36 cellular contexts compared by ENCODE assay signal in genomic region chr12:104257913-104258472, GRCh38.
"Had no signal": no experiment of that assay in that cellular context is flagged by ENCODE, and none has a peak within 500 bp of the region (broad histone marks: within the 10 kb centered on the region; RNA-seq: fewer than 3 reads in every experiment).

No MANE protein-coding gene starts in this region.

- H3K27me3 Mint-ChIP-seq: activated CD4-positive, alpha-beta T cell treated with anti-CD3 and anti-CD28 coated beads for 36 hours; activated CD8-positive, alpha-beta T cell treated with anti-CD3 and anti-CD28 coated beads for 36 hours; activated naive CD4-positive, alpha-beta T cell treated with anti-CD3 and anti-CD28 coated beads, Interleukin-2, amount 50 U/mL, for 24 hours; activated naive CD8-positive, alpha-beta T cell treated with anti-CD3 and anti-CD28 coated beads, Interleukin-2, amount 50 U/mL, for 24 hours; activated T-helper 17 cell treated with anti-CD3 and anti-CD28 coated beads, Interleukin-2, amount 50 U/mL, for 72 hours; dendritic cell treated with granulocyte-macrophage colony-stimulating factor and Interleukin-4, amounts not matched to agents 40 ng/mL and 50 ng/mL, for 4 days had no signal

- H3K4me1 Mint-ChIP-seq: activated CD4-positive, alpha-beta T cell treated with anti-CD3 and anti-CD28 coated beads for 36 hours; activated naive CD4-positive, alpha-beta T cell treated with anti-CD3 and anti-CD28 coated beads, Interleukin-2, amount 50 U/mL, for 24 hours; activated naive CD8-positive, alpha-beta T cell treated with anti-CD3 and anti-CD28 coated beads for 36 hours; activated naive CD8-positive, alpha-beta T cell treated with anti-CD3 and anti-CD28 coated beads, Interleukin-2, amount 50 U/mL, for 24 hours; activated T-helper 17 cell treated with anti-CD3 and anti-CD28 coated beads, Interleukin-2, amount 50 U/mL, for 72 hours; brain had no signal

- H3K4me1 ChIP-seq: adrenal gland, breast epithelium, gastrocnemius medialis, heart left ventricle had no signal

- DNase-seq: activated CD4-positive, alpha-beta T cell treated with anti-CD3 and anti-CD28 coated beads for 36 hours; activated CD4-positive, alpha-beta T cell treated with anti-CD3 and anti-CD28 coated beads, Interleukin-2, amount 50 U/mL, for 1 hour; activated CD4-positive, alpha-beta T cell treated with anti-CD3 and anti-CD28 coated beads, Interleukin-2, amount 50 U/mL, for 48 hours; activated CD4-positive, CD25-positive, alpha-beta regulatory T cell; activated CD4-positive, CD25-positive, alpha-beta regulatory T cell treated with anti-CD3 and anti-CD28 coated beads, Interleukin-2, amount 50 U/mL, for 72 hours; activated CD8-positive, alpha-beta memory T cell treated with anti-CD3 and anti-CD28 coated beads for 24 hours; activated CD8-positive, alpha-beta T cell treated with anti-CD3 and anti-CD28 coated beads for 36 hours; activated effector memory CD4-positive, alpha-beta T cell treated with Interleukin-2 at 50 U/mL for 16 hours; activated gamma-delta T cell treated with Interleukin-2 at 50 U/mL for 16 hours; activated naive CD4-positive, alpha-beta T cell treated with Interleukin-2 at 50 U/mL for 16 hours; activated naive CD8-positive, alpha-beta T cell treated with anti-CD3 and anti-CD28 coated beads for 36 hours; activated naive CD8-positive, alpha-beta T cell treated with anti-CD3 and anti-CD28 coated beads, Interleukin-2, amount 50 U/mL, for 24 hours; activated T-cell treated with anti-CD3 and anti-CD28 coated beads, Interleukin-2, amount 50 U/mL, for 4 hours; adrenal gland; amygdala; aorta; central memory CD4-positive, alpha-beta T cell; dorsolateral prefrontal cortex; effector memory CD4-positive, alpha-beta T cell; endodermal cell; foreskin fibroblast; gastrocnemius medialis; glutamatergic neuron; heart left ventricle; T-helper 1 cell; T-helper 17 cell; T1000 had no signal

- H3K27ac ChIP-seq: adrenal gland, breast epithelium, cardiac muscle cell, coronary artery, dorsolateral prefrontal cortex, gastrocnemius medialis, heart left ventricle had no signal

- H3K4me3 ChIP-seq: adrenal gland, breast epithelium, cardiac muscle cell, coronary artery, dorsolateral prefrontal cortex, gastrocnemius medialis, heart left ventricle had no signal

- H3K9me3 Mint-ChIP-seq: activated CD8-positive, alpha-beta T cell treated with anti-CD3 and anti-CD28 coated beads for 36 hours; activated naive CD4-positive, alpha-beta T cell treated with anti-CD3 and anti-CD28 coated beads, Interleukin-2, amount 50 U/mL, for 24 hours; activated naive CD8-positive, alpha-beta T cell treated with anti-CD3 and anti-CD28 coated beads for 36 hours; activated naive CD8-positive, alpha-beta T cell treated with anti-CD3 and anti-CD28 coated beads, Interleukin-2, amount 50 U/mL, for 24 hours; activated T-cell treated with anti-CD3 and anti-CD28 coated beads, Interleukin-2, amount 50 U/mL, for 4 hours; activated T-helper 17 cell treated with anti-CD3 and anti-CD28 coated beads, Interleukin-2, amount 50 U/mL, for 72 hours; brain; dendritic cell treated with granulocyte-macrophage colony-stimulating factor and Interleukin-4, amounts not matched to agents 40 ng/mL and 50 ng/mL, for 4 days; endodermal cell; T-helper 2 cell treated with Interferon-gamma antibody and Interleukin-4, amounts not matched to agents 5 μg/mL and 100 μg/mL, for 36 hours had no signal

- H3K36me3 ChIP-seq: adrenal gland, breast epithelium, cardiac muscle cell, gastrocnemius medialis, heart left ventricle had no signal

- H3K27me3 ChIP-seq: adrenal gland, breast epithelium, cardiac muscle cell, dorsolateral prefrontal cortex, gastrocnemius medialis, heart left ventricle had no signal

- H3K36me3 Mint-ChIP-seq: activated naive CD4-positive, alpha-beta T cell treated with anti-CD3 and anti-CD28 coated beads, Interleukin-2, amount 50 U/mL, for 24 hours; activated naive CD8-positive, alpha-beta T cell treated with anti-CD3 and anti-CD28 coated beads for 36 hours; brain had no signal

- H3K9me3 ChIP-seq: adrenal gland, breast epithelium, gastrocnemius medialis, heart left ventricle had no signal

- H3K27ac Mint-ChIP-seq: activated CD4-positive, alpha-beta T cell treated with anti-CD3 and anti-CD28 coated beads for 36 hours; activated CD8-positive, alpha-beta T cell treated with anti-CD3 and anti-CD28 coated beads for 36 hours; activated naive CD4-positive, alpha-beta T cell treated with anti-CD3 and anti-CD28 coated beads, Interleukin-2, amount 50 U/mL, for 24 hours; activated naive CD8-positive, alpha-beta T cell treated with anti-CD3 and anti-CD28 coated beads for 36 hours; activated naive CD8-positive, alpha-beta T cell treated with anti-CD3 and anti-CD28 coated beads, Interleukin-2, amount 50 U/mL, for 24 hours; activated T-helper 17 cell treated with anti-CD3 and anti-CD28 coated beads, Interleukin-2, amount 50 U/mL, for 72 hours; brain; dendritic cell treated with granulocyte-macrophage colony-stimulating factor and Interleukin-4, amounts not matched to agents 40 ng/mL and 50 ng/mL, for 4 days; endodermal cell; T-helper 17 cell; T-helper 2 cell treated with Interferon-gamma antibody and Interleukin-4, amounts not matched to agents 5 μg/mL and 100 μg/mL, for 36 hours had no signal

- ATAC-seq: activated CD4-positive, alpha-beta T cell treated with anti-CD3 and anti-CD28 coated beads for 36 hours; activated CD8-positive, alpha-beta T cell treated with anti-CD3 and anti-CD28 coated beads for 36 hours; activated naive CD8-positive, alpha-beta T cell treated with anti-CD3 and anti-CD28 coated beads, Interleukin-2, amount 50 U/mL, for 24 hours; activated T-cell treated with anti-CD3 and anti-CD28 coated beads, Interleukin-2, amount 50 U/mL, for 4 hours; activated T-helper 17 cell treated with anti-CD3 and anti-CD28 coated beads, Interleukin-2, amount 50 U/mL, for 72 hours; esophagus mucosa; gastrocnemius medialis; T-helper 17 cell had no signal

- H3K4me3 Mint-ChIP-seq: activated CD4-positive, alpha-beta T cell treated with anti-CD3 and anti-CD28 coated beads for 36 hours; activated CD8-positive, alpha-beta T cell treated with anti-CD3 and anti-CD28 coated beads for 36 hours; activated naive CD4-positive, alpha-beta T cell treated with anti-CD3 and anti-CD28 coated beads, Interleukin-2, amount 50 U/mL, for 24 hours; activated naive CD8-positive, alpha-beta T cell treated with anti-CD3 and anti-CD28 coated beads for 36 hours; activated naive CD8-positive, alpha-beta T cell treated with anti-CD3 and anti-CD28 coated beads, Interleukin-2, amount 50 U/mL, for 24 hours; activated T-cell treated with anti-CD3 and anti-CD28 coated beads, Interleukin-2, amount 50 U/mL, for 4 hours; activated T-helper 17 cell treated with anti-CD3 and anti-CD28 coated beads, Interleukin-2, amount 50 U/mL, for 72 hours; brain; dendritic cell treated with granulocyte-macrophage colony-stimulating factor and Interleukin-4, amounts not matched to agents 40 ng/mL and 50 ng/mL, for 4 days; endodermal cell; T-helper 17 cell; T-helper 2 cell treated with Interferon-gamma antibody and Interleukin-4, amounts not matched to agents 5 μg/mL and 100 μg/mL, for 36 hours had no signal
